1 cellular context compared by ENCODE assay signal in genomic region chr2:140455312-140455711, GRCh38.
TF ChIP-seq lines count a peak whose summit lies in the region.

No MANE protein-coding gene starts in this region.

TF ChIP-seq in SK-N-SH, 30 proteins besides CTCF, POLR2A, EP300 and RAD21 (continued from another document):
- TF ChIP-seq, protein P1, sequence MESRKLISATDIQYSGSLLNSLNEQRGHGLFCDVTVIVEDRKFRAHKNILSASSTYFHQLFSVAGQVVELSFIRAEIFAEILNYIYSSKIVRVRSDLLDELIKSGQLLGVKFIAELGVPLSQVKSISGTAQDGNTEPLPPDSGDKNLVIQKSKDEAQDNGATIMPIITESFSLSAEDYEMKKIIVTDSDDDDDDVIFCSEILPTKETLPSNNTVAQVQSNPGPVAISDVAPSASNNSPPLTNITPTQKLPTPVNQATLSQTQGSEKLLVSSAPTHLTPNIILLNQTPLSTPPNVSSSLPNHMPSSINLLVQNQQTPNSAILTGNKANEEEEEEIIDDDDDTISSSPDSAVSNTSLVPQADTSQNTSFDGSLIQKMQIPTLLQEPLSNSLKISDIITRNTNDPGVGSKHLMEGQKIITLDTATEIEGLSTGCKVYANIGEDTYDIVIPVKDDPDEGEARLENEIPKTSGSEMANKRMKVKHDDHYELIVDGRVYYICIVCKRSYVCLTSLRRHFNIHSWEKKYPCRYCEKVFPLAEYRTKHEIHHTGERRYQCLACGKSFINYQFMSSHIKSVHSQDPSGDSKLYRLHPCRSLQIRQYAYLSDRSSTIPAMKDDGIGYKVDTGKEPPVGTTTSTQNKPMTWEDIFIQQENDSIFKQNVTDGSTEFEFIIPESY (IDR thresholded peaks at IDR 0.05; ENCODE audit: borderline replicate concordance, low read depth) = no peak
- TF ChIP-seq MEF2A (IDR thresholded peaks at IDR 0.05; ENCODE audit: borderline replicate concordance, low read depth) (no peak), EZH2phosphoT487 (IDR thresholded peaks at IDR 0.05; ENCODE audit: borderline replicate concordance, low read depth) (no peak), JUND (IDR thresholded peaks at IDR 0.05) (no peak), GATA2 (CRISPR knock-in tag; IDR thresholded peaks at IDR 0.05) (no peak), FOXJ3 (CRISPR knock-in tag; IDR thresholded peaks at IDR 0.05) (no peak)
